ENCODE assay signal across 29 cellular contexts in the genomic region with DNA sequence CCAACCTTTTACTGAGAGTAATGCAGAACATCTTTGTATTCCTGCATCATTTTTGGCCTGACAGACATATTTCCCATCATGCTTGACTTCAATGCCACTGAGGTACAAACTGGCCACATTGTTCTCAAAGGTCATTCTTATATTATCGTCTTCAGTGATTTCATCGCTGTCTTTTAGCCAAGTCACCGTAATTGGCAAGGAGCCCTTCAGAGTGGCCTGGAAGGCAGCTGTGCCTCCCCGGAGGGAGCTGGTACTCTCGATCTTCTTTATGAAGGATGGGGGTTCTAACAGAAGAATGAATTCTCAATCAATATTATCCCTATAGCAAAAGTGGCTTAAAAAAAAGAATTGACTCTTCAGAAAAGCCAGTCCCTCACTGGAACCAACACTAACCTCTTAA.
"Had no signal": no experiment of that assay in that cellular context is flagged by ENCODE, and none has a peak within 500 bp of the region (broad histone marks: within the 10 kb centered on the region; RNA-seq: fewer than 3 reads in every experiment).

No MANE protein-coding gene starts in this region.

- H3K36me3 Mint-ChIP-seq: activated CD8-positive, alpha-beta memory T cell treated with anti-CD3 and anti-CD28 coated beads, Interleukin-2, amount 10 ng/mL, durations not matched to agents 7 days and 5 days had no signal

- H3K4me3 ChIP-seq: Peyer's patch had no signal

- H3K9me3 ChIP-seq: Peyer's patch had no signal

- H3K9me3 Mint-ChIP-seq: activated B cell treated with CpG ODN at 0.5 μM for 24 hours; activated CD4-positive, alpha-beta T cell treated with anti-CD3 and anti-CD28 coated beads, Interleukin-2, amount 10 ng/mL, durations not matched to agents 24 days and 14 days; activated T-cell treated with anti-CD3 and anti-CD28 coated beads, Interleukin-2, amount 50 U/mL, for 24 hours; activated T-helper 1 cell treated with anti-CD3 and anti-CD28 coated beads, Interleukin-12 subunit alpha, Interleukin-12 subunit beta, Interleukin-2, Interleukin-4 antibody, amounts not matched to agents 30 ng/mL and 10 ng/mL and 1 ng/mL, durations not matched to agents 14 hours and 24 hours and 36 hours; T-cell had no signal

- H3K4me1 Mint-ChIP-seq: activated B cell treated with CpG ODN at 0.5 μM for 24 hours; activated CD4-positive, alpha-beta T cell treated with anti-CD3 and anti-CD28 coated beads, Interleukin-2, amount 10 ng/mL, durations not matched to agents 24 days and 14 days; activated CD8-positive, alpha-beta memory T cell treated with anti-CD3 and anti-CD28 coated beads, Interleukin-2, amount 10 ng/mL, durations not matched to agents 7 days and 5 days; brain; T-cell had no signal

- H3K27me3 Mint-ChIP-seq: activated B cell treated with CpG ODN at 0.5 μM for 24 hours; activated CD4-positive, alpha-beta T cell treated with anti-CD3 and anti-CD28 coated beads, Interleukin-2, amount 10 ng/mL, durations not matched to agents 24 days and 14 days; activated CD8-positive, alpha-beta memory T cell treated with anti-CD3 and anti-CD28 coated beads, Interleukin-2, amount 10 ng/mL, durations not matched to agents 7 days and 5 days; activated naive CD8-positive, alpha-beta T cell; activated T-cell treated with anti-CD3 and anti-CD28 coated beads, Interleukin-2, amount 50 U/mL, for 24 hours; T-cell had no signal

- H3K27me3 ChIP-seq: Peyer's patch had no signal

- H3K4me3 Mint-ChIP-seq: activated B cell treated with CpG ODN at 0.5 μM for 24 hours; activated CD4-positive, alpha-beta T cell treated with anti-CD3 and anti-CD28 coated beads, Interleukin-2, amount 10 ng/mL, durations not matched to agents 24 days and 14 days; activated CD8-positive, alpha-beta memory T cell treated with anti-CD3 and anti-CD28 coated beads, Interleukin-2, amount 10 ng/mL, durations not matched to agents 7 days and 5 days; activated naive CD8-positive, alpha-beta T cell; activated T-cell treated with anti-CD3 and anti-CD28 coated beads, Interleukin-2, amount 50 U/mL, for 24 hours; activated T-helper 1 cell treated with anti-CD3 and anti-CD28 coated beads, Interleukin-12 subunit alpha, Interleukin-12 subunit beta, Interleukin-2, Interleukin-4 antibody, amounts not matched to agents 30 ng/mL and 10 ng/mL and 1 ng/mL, durations not matched to agents 14 hours and 24 hours and 36 hours; brain; T-cell had no signal

- ATAC-seq: activated CD8-positive, alpha-beta memory T cell treated with anti-CD3 and anti-CD28 coated beads, Interleukin-2, amount 10 ng/mL, durations not matched to agents 7 days and 5 days; T-cell had no signal

- H3K36me3 ChIP-seq: Peyer's patch had no signal

- H3K4me1 ChIP-seq: Peyer's patch had no signal

- H3K27ac Mint-ChIP-seq: activated B cell treated with CpG ODN at 0.5 μM for 24 hours; activated CD4-positive, alpha-beta T cell treated with anti-CD3 and anti-CD28 coated beads, Interleukin-2, amount 10 ng/mL, durations not matched to agents 24 days and 14 days; activated CD8-positive, alpha-beta memory T cell treated with anti-CD3 and anti-CD28 coated beads, Interleukin-2, amount 10 ng/mL, durations not matched to agents 7 days and 5 days; activated naive CD8-positive, alpha-beta T cell; activated T-cell treated with anti-CD3 and anti-CD28 coated beads, Interleukin-2, amount 50 U/mL, for 24 hours; activated T-helper 1 cell treated with anti-CD3 and anti-CD28 coated beads, Interleukin-12 subunit alpha, Interleukin-12 subunit beta, Interleukin-2, Interleukin-4 antibody, amounts not matched to agents 30 ng/mL and 10 ng/mL and 1 ng/mL, durations not matched to agents 14 hours and 24 hours and 36 hours; brain; T-cell had no signal

- DNase-seq: activated B cell treated with CpG ODN at 0.5 μM for 24 hours; activated CD4-positive, alpha-beta T cell treated with anti-CD3 and anti-CD28 coated beads for 1 hour; activated CD4-positive, alpha-beta T cell treated with anti-CD3 and anti-CD28 coated beads, Interleukin-2, amount 10 ng/mL, durations not matched to agents 24 days and 14 days; activated CD4-positive, alpha-beta T cell treated with anti-CD3 and anti-CD28 coated beads, Interleukin-2, amount 50 U/mL, for 48 hours; activated CD8-positive, alpha-beta memory T cell treated with anti-CD3 and anti-CD28 coated beads, Interleukin-2, amount 10 ng/mL, durations not matched to agents 7 days and 5 days; activated effector memory CD4-positive, alpha-beta T cell treated with anti-CD3 and anti-CD28 coated beads, Interleukin-2, amount 50 U/mL, for 16 hours; activated naive CD4-positive, alpha-beta T cell treated with Interleukin-2 at 50 U/mL for 16 hours; activated T-cell treated with anti-CD3 and anti-CD28 coated beads, Interleukin-2, amount 50 U/mL, for 24 hours; amygdala; IMR-90; NCI-H1092 treated with DMSO at 0.1 percent for 48 hours; NCI-H1417 treated with DMSO at 0.1 percent for 48 hours; NCI-H1694; NCI-H2029; NCI-H2107; NCI-H2171 treated with DMSO at 0.1 percent for 48 hours; NCI-H226; NCI-H510A treated with DMSO at 0.1 percent for 48 hours; NCI-H69; Peyer's patch; SHP77 treated with DMSO at 0.1 percent for 48 hours; T-cell; T-helper 2 cell; T1000 had no signal

- H3K27ac ChIP-seq: KMS-11, Peyer's patch, RWPE1 had no signal
